Comparison of ENCODE assay signal across 20 cellular contexts in genomic region chr14:74653386-74654138, GRCh38. TPM values are rescaled to one million over a fixed set of nuclear protein-coding genes. Genes with fewer than 3 reads are reported as not detected.
A peak's percentile ranks its signal among the peaks of the same experiment; 100 is the strongest.
DNase-seq lines count a peak whose midpoint lies in the region; ATAC-seq and TF ChIP-seq lines count a peak whose summit lies in the region.
"Had no signal": no experiment of that assay in that cellular context is flagged by ENCODE, and none has a peak within 500 bp of the region (broad histone marks: within the 10 kb centered on the region; RNA-seq: fewer than 3 reads in every experiment).

No MANE protein-coding gene starts in this region.

- H3K27ac Mint-ChIP-seq in activated naive CD4-positive, alpha-beta T cell treated with anti-CD3 and anti-CD28 coated beads, Interleukin-2, amount 10 ng/mL, durations not matched to agents 7 days and 5 days, result peak overlapping the region; percentile 50
- H3K27ac Mint-ChIP-seq: activated CD4-positive, alpha-beta T cell treated with anti-CD3 and anti-CD28 coated beads, Interleukin-2, amount 10 ng/mL, durations not matched to agents 24 days and 14 days; T-helper 2 cell treated with Interferon-gamma antibody and Interleukin-4, amounts not matched to agents 5 μg/mL and 100 μg/mL, for 36 hours had no signal

- H3K4me3 ChIP-seq in breast epithelium (no peak overlapping the region), tibial artery (no peak overlapping the region)
- H3K4me3 ChIP-seq: esophagus muscularis mucosa, tibial nerve had no signal

- H3K36me3 ChIP-seq in breast epithelium (no peaks in the 10 kb centered on the region), tibial artery (peaks cover 0 to 5% (median 0%) of the 10 kb centered on the region in 3 donors)
- H3K36me3 ChIP-seq: tibial nerve had no signal

- no peak overlapping the region for H3K4me3 Mint-ChIP-seq in activated naive CD4-positive, alpha-beta T cell treated with anti-CD3 and anti-CD28 coated beads, Interleukin-2, amount 10 ng/mL, durations not matched to agents 7 days and 5 days
- H3K4me3 Mint-ChIP-seq: activated CD4-positive, alpha-beta T cell treated with anti-CD3 and anti-CD28 coated beads, Interleukin-2, amount 10 ng/mL, durations not matched to agents 24 days and 14 days; activated T-cell treated with anti-CD3 and anti-CD28 coated beads, Interleukin-2, amount 50 U/mL, for 4 hours; T-helper 2 cell treated with Interferon-gamma antibody and Interleukin-4, amounts not matched to agents 5 μg/mL and 100 μg/mL, for 36 hours had no signal

- H3K27me3 ChIP-seq in breast epithelium, result no peaks in the 10 kb centered on the region
- H3K27me3 ChIP-seq in tibial artery, result no peaks in the 10 kb centered on the region
- H3K27me3 ChIP-seq: esophagus muscularis mucosa, tibial nerve had no signal

- peaks cover 11% of the 10 kb centered on the region for H3K4me1 Mint-ChIP-seq in activated naive CD4-positive, alpha-beta T cell treated with anti-CD3 and anti-CD28 coated beads, Interleukin-2, amount 10 ng/mL, durations not matched to agents 7 days and 5 days

- H3K9me3 Mint-ChIP-seq in activated naive CD4-positive, alpha-beta T cell treated with anti-CD3 and anti-CD28 coated beads, Interleukin-2, amount 10 ng/mL, durations not matched to agents 7 days and 5 days, result no peaks in the 10 kb centered on the region
- H3K9me3 Mint-ChIP-seq: activated CD4-positive, alpha-beta T cell treated with anti-CD3 and anti-CD28 coated beads, Interleukin-2, amount 10 ng/mL, durations not matched to agents 24 days and 14 days; activated T-cell treated with anti-CD3 and anti-CD28 coated beads, Interleukin-2, amount 50 U/mL, for 4 hours; T-helper 2 cell treated with Interferon-gamma antibody and Interleukin-4, amounts not matched to agents 5 μg/mL and 100 μg/mL, for 36 hours had no signal

- CTCF ChIA-PET in activated naive CD4-positive, alpha-beta T cell treated with anti-CD3 and anti-CD28 coated beads, Interleukin-2, amount 10 ng/mL, durations not matched to agents 7 days and 5 days (lab: Charles Lee), result no interaction called here

- H3K9me3 ChIP-seq in breast epithelium (no peaks in the 10 kb centered on the region), tibial artery (no peaks in the 10 kb centered on the region)
- H3K9me3 ChIP-seq: esophagus muscularis mucosa, tibial nerve had no signal

- intact Hi-C loops in breast epithelium (cut with DNase I; ENCODE audit: low total_unique reads), result no loop called here
- intact Hi-C loops in tibial artery (cut with DNase I; ENCODE audit: low total_unique reads), result no loop called here

- ATAC-seq in GM21423 (IDR thresholded peaks at IDR 0.05; ENCODE audit: unreplicated experiment), result no peak
- no peak for ATAC-seq in GM19351 (IDR thresholded peaks at IDR 0.05; ENCODE audit: unreplicated experiment)
- ATAC-seq: activated T-cell treated with anti-CD3 and anti-CD28 coated beads, Interleukin-2, amount 50 U/mL, for 4 hours; left colon; right cardiac atrium had no signal

- peak overlapping the region; percentile 71 to 76 for H3K27ac ChIP-seq in breast epithelium
- H3K27ac ChIP-seq in tibial artery, result peak overlapping the region; percentile 44 to 65

- H3K27me3 Mint-ChIP-seq in activated naive CD4-positive, alpha-beta T cell treated with anti-CD3 and anti-CD28 coated beads, Interleukin-2, amount 10 ng/mL, durations not matched to agents 7 days and 5 days, result no peaks in the 10 kb centered on the region
- H3K27me3 Mint-ChIP-seq: activated CD4-positive, alpha-beta T cell treated with anti-CD3 and anti-CD28 coated beads, Interleukin-2, amount 10 ng/mL, durations not matched to agents 24 days and 14 days had no signal

- H3K36me3 Mint-ChIP-seq in activated naive CD4-positive, alpha-beta T cell treated with anti-CD3 and anti-CD28 coated beads, Interleukin-2, amount 10 ng/mL, durations not matched to agents 7 days and 5 days, result peaks cover 8% of the 10 kb centered on the region

- TF ChIP-seq POLR2A in breast epithelium (IDR thresholded peaks at IDR 0.05), result no peak

- TF ChIP-seq CTCF in breast epithelium (IDR thresholded peaks at IDR 0.05) (no peak), tibial artery (IDR thresholded peaks at IDR 0.05) (no peak)

- H3K4me1 ChIP-seq in breast epithelium (peaks cover 0 to 7% of the 10 kb centered on the region in 2 donors), tibial artery (peaks cover 4 to 67% (median 55%) of the 10 kb centered on the region in 4 donors)

- no peak for DNase-seq in activated naive CD4-positive, alpha-beta T cell treated with anti-CD3 and anti-CD28 coated beads, Interleukin-2, amount 10 ng/mL, durations not matched to agents 7 days and 5 days
- no peak for DNase-seq in activated naive CD4-positive, alpha-beta T cell (lab: John Stamatoyannopoulos, UW)
- DNase-seq in breast epithelium (ENCODE audit: low spot score in 2 of 2), result no peak
- DNase-seq in midbrain (lab: John Stamatoyannopoulos, UW), result peak; percentile 24
- peak in 1 of 2 donors; percentile 63 for DNase-seq in tibial artery
- no peak for DNase-seq in activated gamma-delta T cell (lab: John Stamatoyannopoulos, UW)
- DNase-seq: activated CD4-positive, alpha-beta T cell treated with anti-CD3 and anti-CD28 coated beads, Interleukin-2, amount 10 ng/mL, durations not matched to agents 24 days and 14 days; activated T-cell treated with anti-CD3 and anti-CD28 coated beads, Interleukin-2, amount 50 U/mL, for 4 hours; GF-D8; GOT3; left colon; NCI-H1048; NK-92 treated with Interleukin-12 subunit alpha and Interleukin-12 subunit beta, amount 100 ng/mL, for 24 hours; right cardiac atrium; stimulated activated CD4-positive, alpha-beta T cell treated with anti-CD3 and anti-CD28 coated beads, Interleukin-2, amount 100 ng/mL, for 24 hours had no signal

RNA-seq across cellular contexts. Expression of gene LTBP2, which starts 41.5 kb away (rescaled TPM):
- total RNA-seq in breast epithelium, result 10 to 100 TPM; 34.7 to 91.1 (median 79.0) TPM

RNA-seq across cellular contexts. Expression of gene AREL1, which starts 59.3 kb away (rescaled TPM):
- 10 to 100 TPM; 17.0 to 24.3 (median 24.0) TPM for total RNA-seq in breast epithelium

RNA-seq across cellular contexts. Expression of gene FCF1, which starts 59.4 kb away (rescaled TPM):
- total RNA-seq in breast epithelium, result 10 to 100 TPM; 29.4 to 34.6 (median 33.8) TPM
